Comparison of ENCODE assay signal across 8 cellular contexts in genomic region chr19:53537523-53538377, GRCh38. TPM values are rescaled to one million over a fixed set of nuclear protein-coding genes. Genes with fewer than 3 reads are reported as not detected.
DNase-seq lines count a peak whose midpoint lies in the region; ATAC-seq, FAIRE-seq and TF ChIP-seq lines count a peak whose summit lies in the region.

TSS of gene ZNF331 (plus strand) at chr19:53538145. CDS start at chr19:53569377, 31,232 bp downstream.

- peaks cover 87% of the 10 kb centered on the region for H3K36me3 Mint-ChIP-seq in CD4-positive, alpha-beta T cell (ENCODE audit: low read depth)
- H3K36me3 Mint-ChIP-seq in brain: peaks cover 32% of the 10 kb centered on the region

- POLR2A ChIA-PET in CD4-positive, alpha-beta T cell (lab: Charles Lee): interaction anchor here (1.4 to 2.5 kb wide), 2 partner anchors 17 kb away, joined by 7 to 21 read pairs; no protein-coding TSS in a partner anchor

- H3K4me1 ChIP-seq in small intestine (ENCODE audit: control insufficient read depth in 2 of 2, insufficient read depth in 1 of 2, low read depth in 1 of 2, low read length in 1 of 2): no peaks in the 10 kb centered on the region

- TF ChIP-seq CTCF in CD4-positive, alpha-beta T cell (IDR thresholded peaks at IDR 0.05): no peak
- peak in 1 of 2 experiments; percentile 30 for TF ChIP-seq CTCF in brain (conservative IDR thresholded peaks at IDR 0.05)
- TF ChIP-seq CTCF in D721Med (IDR thresholded peaks at IDR 0.05; ENCODE audit: insufficient read depth, missing control alignments): no peak

- H3K27ac ChIP-seq in CD4-positive, alpha-beta T cell (ENCODE audit: low read depth, low read length): peak within 1 kb of the TSS; percentile 89
- peak within 1 kb of the TSS; percentile 50 to 91 for H3K27ac ChIP-seq in small intestine (ENCODE audit: low read depth in 1 of 2, low read length in 1 of 2)

- CTCF ChIA-PET in CD4-positive, alpha-beta T cell (lab: Charles Lee): interaction anchor here (1.7 kb wide), 1 partner anchor 17 kb away, joined by 5 read pairs; no protein-coding TSS in a partner anchor

- H3K4me3 ChIP-seq in small intestine (ENCODE audit: low read depth in 1 of 2, low read length in 2 of 2): peak within 1 kb of the TSS; percentile 54 to 83

- H3K9me3 ChIP-seq in CD4-positive, alpha-beta T cell (ENCODE audit: control insufficient read depth, low read length): no peaks in the 10 kb centered on the region
- H3K9me3 ChIP-seq in small intestine (ENCODE audit: control insufficient read depth, low read depth): no peaks in the 10 kb centered on the region

- peak within 1 kb of the TSS; percentile 98 for H3K27ac Mint-ChIP-seq in CD4-positive, alpha-beta T cell
- H3K27ac Mint-ChIP-seq in brain: peak within 1 kb of the TSS; percentile 96 to 99 (median 98)

- intact Hi-C loops in CD4-positive, alpha-beta T cell (cut with DNase I, micrococcal nuclease): loop anchor here (1.0 to 5.0 kb wide), 3 partner anchors 17 to 655 kb away; partner anchors contain the start of gene TSEN34 (in 1 of the 2)

- H3K4me1 Mint-ChIP-seq in CD4-positive, alpha-beta T cell (ENCODE audit: low read depth): peaks cover 44% of the 10 kb centered on the region
- peaks cover 10% of the 10 kb centered on the region for H3K4me1 Mint-ChIP-seq in brain

- H3K27me3 Mint-ChIP-seq in CD4-positive, alpha-beta T cell: peaks cover 9% of the 10 kb centered on the region
- H3K27me3 Mint-ChIP-seq in brain: peaks cover 15% of the 10 kb centered on the region

- H3K36me3 ChIP-seq in small intestine (ENCODE audit: control insufficient read depth in 2 of 2, insufficient read depth in 2 of 2, low read length in 2 of 2): peaks cover 0 to 2% of the 10 kb centered on the region in 2 donors

- DNase-seq in CD4-positive, alpha-beta T cell: peak; percentile 77 to 96 (median 86)
- DNase-seq in HUDEP-2 (lab: John Stamatoyannopoulos, UW; ENCODE audit: unreplicated experiment in 76 of 76) (peak in 67 of 76 experiments; percentile 8 to 78 (median 61)), T-helper 9 cell (peak; percentile 87), iPS-NIHi11 (ENCODE audit: low spot score) (peak; percentile 79), small intestine (peak; percentile 73), D721Med (ENCODE audit: insufficient read length, low spot score) (no peak)

- no peaks in the 10 kb centered on the region for H3K9me3 Mint-ChIP-seq in CD4-positive, alpha-beta T cell
- peaks cover 0 to 4% (median 0%) of the 10 kb centered on the region in 5 experiments for H3K9me3 Mint-ChIP-seq in brain

- 55 to 61% (median 58%) methylated on average over 78 to 81 of the region's 81 CpGs for WGBS in small intestine, 3 donors

- ATAC-seq in CD4-positive, alpha-beta T cell (ENCODE audit: poor library complexity): peak; percentile 74
- peak; percentile 70 for ATAC-seq in GM19463 (IDR thresholded peaks at IDR 0.05; ENCODE audit: unreplicated experiment)

- H3K27me3 ChIP-seq in CD4-positive, alpha-beta T cell (ENCODE audit: control insufficient read depth, insufficient read depth, low read length): no peaks in the 10 kb centered on the region
- H3K27me3 ChIP-seq in small intestine (ENCODE audit: control insufficient read depth in 2 of 2, insufficient read depth in 2 of 2, low read length in 2 of 2): no peaks in the 10 kb centered on the region

- H3K4me3 Mint-ChIP-seq in CD4-positive, alpha-beta T cell: peak within 1 kb of the TSS; percentile 98
- peak within 1 kb of the TSS; percentile 92 to 98 (median 94) for H3K4me3 Mint-ChIP-seq in brain

- no peak for FAIRE-seq in small intestine (lab: Jason Lieb, UNC)
- no peak for FAIRE-seq in D721Med (lab: Jason Lieb, UNC)

RNA-seq across cellular contexts. Expression of gene ZNF331, which starts in this region (rescaled TPM):
- 100 to 1,000 TPM; 428 to 437 TPM for total RNA-seq in CD4-positive, alpha-beta T cell
- 6.3 TPM for polyA plus RNA-seq in brain (ENCODE audit: insufficient read depth, low read depth, low replicate concordance)
- polyA plus RNA-seq in small intestine: 1 to 10 TPM; 2.2 to 5.9 (median 3.5) TPM
